ENCODE assay signal across 8 cellular contexts in genomic region chr9:125521462-125522327, GRCh38.
DNase-seq lines count a peak whose midpoint lies in the region; ATAC-seq, FAIRE-seq and TF ChIP-seq lines count a peak whose summit lies in the region.

No MANE protein-coding gene starts in this region.

- no peaks in the 10 kb centered on the region; the same call in 1 of the 2 replicates for H3K27me3 Mint-ChIP-seq in HFFc6 (ENCODE audit: insufficient read depth)
- no peaks in the 10 kb centered on the region for H3K27me3 Mint-ChIP-seq in stimulated activated naive CD8-positive, alpha-beta T cell treated with anti-CD3 and anti-CD28 coated beads, Interleukin-15, amount 100 ng/mL, for 72 hours

- peak overlapping the region; percentile 77 for H3K4me3 Mint-ChIP-seq in HFFc6
- peak overlapping the region; percentile 66 to 77 for H3K4me3 Mint-ChIP-seq in stimulated activated naive CD8-positive, alpha-beta T cell treated with anti-CD3 and anti-CD28 coated beads, Interleukin-15, amount 100 ng/mL, for 72 hours

- intact Hi-C loops in uterus (cut with DNase I; ENCODE audit: low total_unique reads): no loop called here

- no peaks in the 10 kb centered on the region for H3K36me3 ChIP-seq in uterus

- POLR2A ChIA-PET in A549 (lab: Yijun Ruan, JAX): interaction anchor here (1.2 kb wide), 1 partner anchor 8 kb away, joined by 3 read pairs; no protein-coding TSS in a partner anchor

- DNase-seq in A549 (ENCODE audit: low read depth in 1 of 2, low spot score in 1 of 2) (peak; percentile 34 to 35), HFFc6 (peak; percentile 96), fibroblast of villous mesenchyme (ENCODE audit: low read depth) (peak; percentile 87), uterus (no peak)
- peak; percentile 15 to 53 for DNase-seq in stimulated activated naive CD8-positive, alpha-beta T cell treated with anti-CD3 and anti-CD28 coated beads, Interleukin-15, amount 100 ng/mL, for 72 hours

- H3K9me3 ChIP-seq in A549 (no peaks in the 10 kb centered on the region), uterus (no peaks in the 10 kb centered on the region)

- peak; percentile 67 to 87; a peak in 5 of 6 replicates for ATAC-seq in A549
- peak; percentile 99 for ATAC-seq in stimulated activated naive CD8-positive, alpha-beta T cell treated with anti-CD3 and anti-CD28 coated beads, Interleukin-15, amount 100 ng/mL, for 72 hours
- no peak for ATAC-seq in HG03342 (IDR thresholded peaks at IDR 0.05; ENCODE audit: unreplicated experiment)
- ATAC-seq in HG03108 (IDR thresholded peaks at IDR 0.05; ENCODE audit: unreplicated experiment): no peak

- TF ChIP-seq EP300 in A549 (IDR thresholded peaks at IDR 0.05): no peak

- no peaks in the 10 kb centered on the region for H3K9me3 Mint-ChIP-seq in HFFc6
- H3K9me3 Mint-ChIP-seq in stimulated activated naive CD8-positive, alpha-beta T cell treated with anti-CD3 and anti-CD28 coated beads, Interleukin-15, amount 100 ng/mL, for 72 hours: no peaks in the 10 kb centered on the region

- peak overlapping the region; percentile 58 to 85 for H3K27ac ChIP-seq in A549
- no peak overlapping the region for H3K27ac ChIP-seq in uterus

- TF ChIP-seq POLR2A in A549 (IDR thresholded peaks at IDR 0.05; ENCODE audit: low read length) (no peak), uterus (IDR thresholded peaks at IDR 0.05) (no peak)

- TF ChIP-seq RAD21 in A549 (conservative IDR thresholded peaks at IDR 0.05 in 1 of 2, IDR thresholded peaks at IDR 0.05 in 1 of 2): no peak

- H3K4me2 ChIP-seq in A549: peak overlapping the region; percentile 67

- peaks cover 20% of the 10 kb centered on the region for H3K4me1 ChIP-seq in A549
- H3K4me1 ChIP-seq in uterus: no peaks in the 10 kb centered on the region

- CTCF ChIA-PET in A549 (lab: Yijun Ruan, JAX): interaction anchor here (0.6 to 1.4 kb wide), 4 partner anchors 9 to 96 kb away, joined by 3 to 6 read pairs (median 4); no protein-coding TSS in a partner anchor

- no peaks in the 10 kb centered on the region for H3K27me3 ChIP-seq in uterus

- 35% methylated on average over 3 of the region's 3 CpGs for WGBS in A549 (ENCODE audit: missing lambda C conversion rate)

- H3K36me3 Mint-ChIP-seq in HFFc6 (ENCODE audit: low read depth): peaks cover 18% of the 10 kb centered on the region

- no peak overlapping the region for H3K4me3 ChIP-seq in A549
- H3K4me3 ChIP-seq in WI38 (ENCODE audit: low read depth, low read length): peak overlapping the region; percentile 38
- no peak overlapping the region for H3K4me3 ChIP-seq in fibroblast of villous mesenchyme (ENCODE audit: low read depth, low read length)
- H3K4me3 ChIP-seq in uterus: no peak overlapping the region

- peaks cover 69% of the 10 kb centered on the region for H3K4me1 Mint-ChIP-seq in HFFc6 (ENCODE audit: low read depth)
- peaks cover 54% of the 10 kb centered on the region for H3K4me1 Mint-ChIP-seq in stimulated activated naive CD8-positive, alpha-beta T cell treated with anti-CD3 and anti-CD28 coated beads, Interleukin-15, amount 100 ng/mL, for 72 hours

- no peak for FAIRE-seq in A549 (lab: Jason Lieb, UNC)

- H3K27ac Mint-ChIP-seq in HFFc6: peak overlapping the region; percentile 98
- H3K27ac Mint-ChIP-seq in stimulated activated naive CD8-positive, alpha-beta T cell treated with anti-CD3 and anti-CD28 coated beads, Interleukin-15, amount 100 ng/mL, for 72 hours: peak overlapping the region; percentile 70 to 79

- no peak for TF ChIP-seq CTCF in A549 (IDR thresholded peaks at IDR 0.05)
- no peak for TF ChIP-seq CTCF in HFFc6 (IDR thresholded peaks at IDR 0.05)
- no peak for TF ChIP-seq CTCF in WI38 (IDR thresholded peaks at IDR 0.05; ENCODE audit: low read depth, low read length)
- no peak for TF ChIP-seq CTCF in fibroblast of villous mesenchyme (IDR thresholded peaks at IDR 0.05; ENCODE audit: insufficient read depth, low read depth, low read length)
- TF ChIP-seq CTCF in uterus (IDR thresholded peaks at IDR 0.05): no peak

TF ChIP-seq in A549, 52 proteins besides CTCF, POLR2A, EP300 and RAD21:
- TF ChIP-seq FOSL2 (IDR thresholded peaks at IDR 0.05) (peak; percentile 37; the same call in 1 of the 2 replicates), FOSL2 (CRISPR knock-in tag; IDR thresholded peaks at IDR 0.05) (peak; percentile 34; the same call in 1 of the 2 replicates), RCOR1 (IDR thresholded peaks at IDR 0.05; ENCODE audit: low read depth, low read length) (no peak), MAZ (IDR thresholded peaks at IDR 0.05; ENCODE audit: borderline replicate concordance, low read depth, low read length) (no peak), JUNB (IDR thresholded peaks at IDR 0.05) (peak; percentile 43)

Comparison
In these comparisons a context has a peak if more than half of its experiments do, and no peak if none do; other contexts are left out.
1. ATAC-seq: peak in A549 (2 of 2) and stimulated activated naive CD8-positive, alpha-beta T cell treated with anti-CD3 and anti-CD28 coated beads, Interleukin-15, amount 100 ng/mL, for 72 hours (single experiment); none in HG03342 (single experiment) and HG03108 (single experiment).
2. DNase-seq: peak in A549 (2 of 2), HFFc6 (single experiment), fibroblast of villous mesenchyme (single experiment) and stimulated activated naive CD8-positive, alpha-beta T cell treated with anti-CD3 and anti-CD28 coated beads, Interleukin-15, amount 100 ng/mL, for 72 hours (2 of 2); none in uterus (0 of 2).
3. H3K27ac ChIP-seq: peak in A549 (2 of 2); none in uterus (0 of 2).